In the genomic region with DNA sequence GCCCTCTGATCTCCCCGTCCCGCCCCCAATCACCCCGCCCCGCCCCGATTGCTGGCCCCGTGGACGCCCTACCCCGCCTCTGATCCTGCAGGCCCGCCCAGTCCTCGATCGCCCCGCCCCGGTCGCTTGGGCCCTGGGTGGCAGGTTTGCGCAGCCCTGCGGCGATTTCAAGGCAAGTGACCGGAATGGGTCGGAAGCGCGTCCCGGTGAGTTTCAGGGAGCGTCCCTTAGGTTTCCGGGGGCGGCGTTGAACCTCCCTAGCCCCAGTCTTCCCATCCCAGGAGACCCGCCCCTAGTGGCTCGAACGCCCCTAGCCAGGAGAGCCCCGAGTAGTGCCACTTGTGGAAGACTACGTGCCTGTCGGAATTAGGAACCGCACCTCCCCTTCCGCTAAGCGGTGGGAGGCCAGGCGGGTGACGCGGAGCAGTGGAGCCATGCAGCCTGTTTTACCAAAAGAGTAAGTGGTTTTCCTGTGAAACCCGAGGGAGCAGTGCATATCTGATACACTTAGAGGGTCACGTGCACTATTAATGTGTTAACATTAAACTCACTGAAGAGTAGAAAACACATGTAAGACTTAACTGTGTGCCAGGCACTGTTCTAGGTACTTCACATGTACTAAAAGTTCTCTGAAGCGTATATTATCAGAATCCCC, we compare ENCODE assay signal across 8 cellular contexts. TPM values are rescaled to one million over a fixed set of nuclear protein-coding genes. Genes with fewer than 3 reads are reported as not detected.
A peak's percentile ranks its signal among the peaks of the same experiment; 100 is the strongest.
DNase-seq lines count a peak whose midpoint lies in the region; ATAC-seq and TF ChIP-seq lines count a peak whose summit lies in the region.

No MANE protein-coding gene starts in this region.

- H3K79me2 ChIP-seq in neural cell (replicated peaks; ENCODE audit: insufficient read depth, low read length): no peaks in the 10 kb centered on the region

- TF ChIP-seq RAD21 in neural cell (conservative IDR thresholded peaks at IDR 0.05): no peak

- H3K27ac ChIP-seq in neural cell (ENCODE audit: low read length) (no peak overlapping the region), stomach (peak overlapping the region; percentile 28 to 91 (median 90))

- H3K36me3 ChIP-seq in neural cell (ENCODE audit: insufficient read depth, low read length): no peaks in the 10 kb centered on the region
- H3K36me3 ChIP-seq in stomach: no peaks in the 10 kb centered on the region

- DNase-seq in DMS79 (lab: John Stamatoyannopoulos, UW): peak; percentile 0
- DNase-seq in RPMI8226: peak; percentile 89
- peak; percentile 79 for DNase-seq in activated T-helper 2 cell treated with anti-CD3 and anti-CD28 coated beads, Interferon-gamma antibody, Interleukin-2, Interleukin-4, amounts not matched to agents 10 μg/mL and 5 μg/mL and 100 μg/mL, durations not matched to agents 14 hours and 24 hours and 36 hours (ENCODE audit: low spot score)
- DNase-seq in fibroblast of the aortic adventitia (ENCODE audit: low read depth): peak; percentile 44
- peak; percentile 96 for DNase-seq in stomach

- TF ChIP-seq CTCF in fibroblast of the aortic adventitia (IDR thresholded peaks at IDR 0.05; ENCODE audit: insufficient read depth, low read length) (peak; percentile 46), neural cell (IDR thresholded peaks at IDR 0.05; ENCODE audit: poor library complexity, severe bottlenecking) (no peak), stomach (IDR thresholded peaks at IDR 0.05) (peak in 2 of 7 experiments; percentile 33 to 40)

- H3K9me3 ChIP-seq in neural cell (ENCODE audit: low read length): no peaks in the 10 kb centered on the region
- no peaks in the 10 kb centered on the region for H3K9me3 ChIP-seq in stomach

- H3K4me3 ChIP-seq in fibroblast of the aortic adventitia (ENCODE audit: low read depth, low read length) (peak overlapping the region; percentile 70), neural cell (ENCODE audit: low read length) (peak overlapping the region; percentile 79), stomach (peak overlapping the region; percentile 72 to 91 (median 82))

- WGBS in stomach, 5 donors: 2 to 6% (median 3%) methylated on average over 16 to 40 of the region's 41 CpGs

- H3K36me3 Mint-ChIP-seq in IgD-negative memory B cell: peaks cover 2% of the 10 kb centered on the region
- H3K36me3 Mint-ChIP-seq in activated T-helper 2 cell treated with anti-CD3 and anti-CD28 coated beads, Interferon-gamma antibody, Interleukin-2, Interleukin-4, amounts not matched to agents 10 μg/mL and 5 μg/mL and 100 μg/mL, durations not matched to agents 14 hours and 24 hours and 36 hours (ENCODE audit: low read depth): no peaks in the 10 kb centered on the region

- no peaks in the 10 kb centered on the region for H3K9me3 Mint-ChIP-seq in IgD-negative memory B cell
- H3K9me3 Mint-ChIP-seq in activated T-helper 2 cell treated with anti-CD3 and anti-CD28 coated beads, Interferon-gamma antibody, Interleukin-2, Interleukin-4, amounts not matched to agents 10 μg/mL and 5 μg/mL and 100 μg/mL, durations not matched to agents 14 hours and 24 hours and 36 hours: no peaks in the 10 kb centered on the region

- TF ChIP-seq POLR2A in stomach (IDR thresholded peaks at IDR 0.05): no peak

- H2AFZ ChIP-seq in neural cell (ENCODE audit: low read depth, low read length): no peak overlapping the region

- no peak overlapping the region for H3K4me2 ChIP-seq in neural cell (ENCODE audit: low read length)

- H3K4me1 ChIP-seq in stomach: peaks cover 0 to 18% (median 17%) of the 10 kb centered on the region in 4 donors

- peak; percentile 80 for ATAC-seq in GM21528 (IDR thresholded peaks at IDR 0.05; ENCODE audit: low FRiP score, unreplicated experiment)

- peak overlapping the region; percentile 94 to 99 (median 98) for H3K4me3 Mint-ChIP-seq in IgD-negative memory B cell
- peak overlapping the region; percentile 93 for H3K4me3 Mint-ChIP-seq in activated T-helper 2 cell treated with anti-CD3 and anti-CD28 coated beads, Interferon-gamma antibody, Interleukin-2, Interleukin-4, amounts not matched to agents 10 μg/mL and 5 μg/mL and 100 μg/mL, durations not matched to agents 14 hours and 24 hours and 36 hours (ENCODE audit: low read depth)

- peaks cover 19 to 25% (median 24%) of the 10 kb centered on the region in 3 donors for H3K4me1 Mint-ChIP-seq in IgD-negative memory B cell
- H3K4me1 Mint-ChIP-seq in activated T-helper 2 cell treated with anti-CD3 and anti-CD28 coated beads, Interferon-gamma antibody, Interleukin-2, Interleukin-4, amounts not matched to agents 10 μg/mL and 5 μg/mL and 100 μg/mL, durations not matched to agents 14 hours and 24 hours and 36 hours (ENCODE audit: low read depth): peaks cover 19% of the 10 kb centered on the region

- intact Hi-C loops in activated T-helper 2 cell treated with anti-CD3 and anti-CD28 coated beads, Interferon-gamma antibody, Interleukin-2, Interleukin-4, amounts not matched to agents 10 μg/mL and 5 μg/mL and 100 μg/mL, durations not matched to agents 14 hours and 24 hours and 36 hours (cut with micrococcal nuclease): loop anchor here (1.0 to 5.0 kb wide), 6 partner anchors 45 to 355 kb away; a partner anchor contains a TSS
- intact Hi-C loops in stomach (cut with DNase I; ENCODE audit: low total_unique reads): no loop called here

- H3K9ac ChIP-seq in neural cell (ENCODE audit: low read length): no peak overlapping the region

- H3K27ac Mint-ChIP-seq in IgD-negative memory B cell: peak overlapping the region; percentile 91 to 95 (median 94)
- H3K27ac Mint-ChIP-seq in activated T-helper 2 cell treated with anti-CD3 and anti-CD28 coated beads, Interferon-gamma antibody, Interleukin-2, Interleukin-4, amounts not matched to agents 10 μg/mL and 5 μg/mL and 100 μg/mL, durations not matched to agents 14 hours and 24 hours and 36 hours: peak overlapping the region; percentile 87

- H4K20me1 ChIP-seq in neural cell (ENCODE audit: insufficient read depth): no peaks in the 10 kb centered on the region

- TF ChIP-seq EP300 in neural cell (conservative IDR thresholded peaks at IDR 0.05; ENCODE audit: poor library complexity, severe bottlenecking): no peak
- no peak for TF ChIP-seq EP300 in stomach (IDR thresholded peaks at IDR 0.05)

- no peaks in the 10 kb centered on the region for H3K27me3 Mint-ChIP-seq in IgD-negative memory B cell
- no peaks in the 10 kb centered on the region for H3K27me3 Mint-ChIP-seq in activated T-helper 2 cell treated with anti-CD3 and anti-CD28 coated beads, Interferon-gamma antibody, Interleukin-2, Interleukin-4, amounts not matched to agents 10 μg/mL and 5 μg/mL and 100 μg/mL, durations not matched to agents 14 hours and 24 hours and 36 hours (ENCODE audit: low read depth)

- H3K9me2 ChIP-seq in neural cell (ENCODE audit: insufficient read depth, low read length): no peaks in the 10 kb centered on the region

- H3K27me3 ChIP-seq in neural cell (ENCODE audit: insufficient read depth, low read depth, low read length) (peaks cover 31% of the 10 kb centered on the region), stomach (no peaks in the 10 kb centered on the region)

- H3F3A ChIP-seq in neural cell (ENCODE audit: insufficient read depth, low read length, poor library complexity, severe bottlenecking): no peaks in the 10 kb centered on the region

TF ChIP-seq in neural cell, 6 proteins besides CTCF, POLR2A, EP300 and RAD21:
- TF ChIP-seq EZH2 (IDR thresholded peaks at IDR 0.05; ENCODE audit: borderline replicate concordance, insufficient read depth, low read length, poor library complexity, severe bottlenecking): no peak
- no peak for TF ChIP-seq MXI1 (conservative IDR thresholded peaks at IDR 0.05; ENCODE audit: poor library complexity, severe bottlenecking)
- no peak for TF ChIP-seq SMC3 (conservative IDR thresholded peaks at IDR 0.05; ENCODE audit: poor library complexity)

RNA-seq across cellular contexts. Expression of a gene that starts 0.3 kb away (rescaled TPM):
- 4.0 TPM for polyA plus RNA-seq in IgD-negative memory B cell
- 2.2 and 2.4 TPM in 2 replicates for total RNA-seq in activated T-helper 2 cell treated with anti-CD3 and anti-CD28 coated beads, Interferon-gamma antibody, Interleukin-2, Interleukin-4, amounts not matched to agents 10 μg/mL and 5 μg/mL and 100 μg/mL, durations not matched to agents 14 hours and 24 hours and 36 hours
- 0.72 and 3.5 TPM in 2 replicates for total RNA-seq in fibroblast of the aortic adventitia (ENCODE audit: low replicate concordance)
- not detected in 2 replicates for polyA plus RNA-seq in neural cell
- polyA minus RNA-seq in neural cell: not detected in 2 replicates
- total RNA-seq in stomach: 1 to 10 TPM in 4 of 5 donors, under 1 TPM in 1; 0.89 to 7.0 (median 2.6) TPM
- 1 to 10 TPM in 2 of 3 donors, under 1 TPM in 1; 0.81 to 2.0 (median 1.6) TPM for polyA plus RNA-seq in stomach

Comparison
In these comparisons a context has a peak if more than half of its experiments do, and no peak if none do; other contexts are left out.
1. DNase-seq: peak in every context shown above with its lines; median percentile 96 in stomach; 89 in RPMI8226; 79 in activated T-helper 2 cell treated with anti-CD3 and anti-CD28 coated beads, Interferon-gamma antibody, Interleukin-2, Interleukin-4, amounts not matched to agents 10 μg/mL and 5 μg/mL and 100 μg/mL, durations not matched to agents 14 hours and 24 hours and 36 hours; 44 in fibroblast of the aortic adventitia; 0 in DMS79.